ENCODE assay signal across 11 cellular contexts in the genomic region with DNA sequence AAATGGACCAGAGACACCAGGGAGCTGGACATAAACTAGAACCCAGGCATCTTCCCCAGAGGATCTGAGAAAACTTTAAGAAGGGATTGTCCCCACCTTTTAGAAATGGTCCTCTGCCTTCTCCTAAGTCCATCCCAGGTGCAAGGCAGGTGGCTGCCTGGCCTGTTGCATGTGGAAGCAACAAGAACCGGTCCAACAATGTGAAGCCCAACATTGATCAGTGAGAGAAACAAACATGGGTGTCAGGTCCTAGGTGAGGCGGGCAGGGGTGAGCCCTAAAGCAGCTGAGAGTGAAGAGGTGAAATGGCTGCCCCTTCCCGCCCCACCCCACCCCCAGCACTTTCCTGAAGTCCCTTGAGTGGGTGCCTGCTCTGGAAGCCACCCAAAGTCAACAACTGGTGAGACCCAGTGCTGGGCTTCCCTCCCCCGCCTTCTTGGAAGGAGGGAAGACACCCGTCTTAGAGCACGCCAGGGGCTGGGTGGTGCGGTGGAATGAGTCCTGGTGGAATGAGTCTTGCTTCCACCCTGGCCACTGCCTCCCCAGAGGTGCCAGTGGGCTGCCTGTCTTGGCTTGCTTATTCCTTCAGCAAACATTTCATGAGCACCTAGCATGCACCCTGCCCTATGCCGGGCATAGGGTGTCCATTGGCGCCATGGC. TPM values are rescaled to one million over a fixed set of nuclear protein-coding genes. Genes with fewer than 3 reads are reported as not detected.
DNase-seq lines count a peak whose midpoint lies in the region; ATAC-seq, FAIRE-seq and TF ChIP-seq lines count a peak whose summit lies in the region.
"Had no signal": no experiment of that assay in that cellular context is flagged by ENCODE, and none has a peak within 500 bp of the region (broad histone marks: within the 10 kb centered on the region; RNA-seq: fewer than 3 reads in every experiment).

No MANE protein-coding gene starts in this region.

- FAIRE-seq in HepG2 (lab: Jason Lieb, UNC), result no peak

- no peak overlapping the region for H2AFZ ChIP-seq in HepG2 (ENCODE audit: low read length)

- H3K27ac ChIP-seq in HepG2 (ENCODE audit: extremely low read length, insufficient read depth, low read length), result peak overlapping the region; percentile 82
- no peak overlapping the region for H3K27ac ChIP-seq in suprapubic skin

- POLR2A ChIA-PET in HepG2 (lab: Yijun Ruan, JAX), result interaction anchor here (1.1 to 2.8 kb wide), 2 partner anchors 14 to 363 kb away, joined by 3 to 20 read pairs; a partner anchor contains a TSS

- H3K4me1 Mint-ChIP-seq in activated naive CD4-positive, alpha-beta T cell treated with anti-CD3 and anti-CD28 coated beads, Interleukin-2, amount 10 ng/mL, durations not matched to agents 7 days and 5 days, result peaks cover 51% of the 10 kb centered on the region
- H3K4me1 Mint-ChIP-seq in activated T-helper 1 cell treated with anti-CD3 and anti-CD28 coated beads, Interleukin-12 subunit alpha, Interleukin-12 subunit beta, Interleukin-2, Interleukin-4 antibody, amounts not matched to agents 30 ng/mL and 10 ng/mL and 1 ng/mL, durations not matched to agents 14 hours and 24 hours and 36 hours (ENCODE audit: low read depth), result peaks cover 55% of the 10 kb centered on the region

- TF ChIP-seq EP300 in HepG2 (IDR thresholded peaks at IDR 0.05; ENCODE audit: low read depth in 2 of 2, low read length in 2 of 2), result no peak
- no peak for TF ChIP-seq EP300 in HepG2 (CRISPR knock-in tag; IDR thresholded peaks at IDR 0.05; ENCODE audit: borderline replicate concordance)
- no peak for TF ChIP-seq EP300 in suprapubic skin (IDR thresholded peaks at IDR 0.05)

- TF ChIP-seq POLR2A in HepG2 (IDR thresholded peaks at IDR 0.05; ENCODE audit: insufficient read depth in 1 of 2, low read depth in 2 of 2, low read length in 2 of 2) (no peak), suprapubic skin (IDR thresholded peaks at IDR 0.05) (no peak)

- H3K36me3 Mint-ChIP-seq in activated naive CD4-positive, alpha-beta T cell treated with anti-CD3 and anti-CD28 coated beads, Interleukin-2, amount 10 ng/mL, durations not matched to agents 7 days and 5 days, result peaks cover 40% of the 10 kb centered on the region
- H3K36me3 Mint-ChIP-seq in activated T-helper 1 cell treated with anti-CD3 and anti-CD28 coated beads, Interleukin-12 subunit alpha, Interleukin-12 subunit beta, Interleukin-2, Interleukin-4 antibody, amounts not matched to agents 30 ng/mL and 10 ng/mL and 1 ng/mL, durations not matched to agents 14 hours and 24 hours and 36 hours (ENCODE audit: low read depth), result peaks cover 27% of the 10 kb centered on the region

- H3K4me3 ChIP-seq in HepG2 (replicated peaks in 1 of 3; ENCODE audit: insufficient read depth in 1 of 3, low read depth in 2 of 3, low read length in 3 of 3) (peak overlapping the region; percentile 17 to 80 (median 62)), suprapubic skin (peak overlapping the region; percentile 97)

- no peaks in the 10 kb centered on the region for H3K9me3 ChIP-seq in HepG2 (ENCODE audit: low read length)
- no peaks in the 10 kb centered on the region for H3K9me3 ChIP-seq in suprapubic skin

- in situ Hi-C loops in HepG2 (cut with HindIII; ENCODE audit: extremely low pct_ligation_motif_present, low pct_unique_long_range_greater_than_20kb), result no loop called here

- WGBS in HepG2 (ENCODE audit: low lambda C conversion rate), result 29% methylated on average over 7 of the region's 9 CpGs
- 80% methylated on average over 9 of the region's 9 CpGs for WGBS in suprapubic skin

- BruUV-seq in HepG2 (replicated peaks; lab: Mats Ljungman, UMichigan), result no TSS peak

- intact Hi-C loops in activated T-helper 1 cell treated with anti-CD3 and anti-CD28 coated beads, Interleukin-12 subunit alpha, Interleukin-12 subunit beta, Interleukin-2, Interleukin-4 antibody, amounts not matched to agents 30 ng/mL and 10 ng/mL and 1 ng/mL, durations not matched to agents 14 hours and 24 hours and 36 hours (cut with micrococcal nuclease), result loop anchor here (2.0 to 5.0 kb wide), 2 partner anchors 129 to 343 kb away; a partner anchor contains a TSS
- intact Hi-C loops in HepG2 (cut with micrococcal nuclease; ENCODE audit: unreplicated experiment), result no loop called here

- H3K9ac ChIP-seq in HepG2 (ENCODE audit: insufficient read depth, low read depth, low read length), result peak overlapping the region; percentile 52

- H3K4me1 ChIP-seq in HepG2 (ENCODE audit: insufficient read depth, low read length) (peaks cover 55% of the 10 kb centered on the region), suprapubic skin (peaks cover 37% of the 10 kb centered on the region)

- H3K27ac Mint-ChIP-seq in activated naive CD4-positive, alpha-beta T cell treated with anti-CD3 and anti-CD28 coated beads, Interleukin-2, amount 10 ng/mL, durations not matched to agents 7 days and 5 days, result no peak overlapping the region
- peak overlapping the region; percentile 40 for H3K27ac Mint-ChIP-seq in activated T-helper 1 cell treated with anti-CD3 and anti-CD28 coated beads, Interleukin-12 subunit alpha, Interleukin-12 subunit beta, Interleukin-2, Interleukin-4 antibody, amounts not matched to agents 30 ng/mL and 10 ng/mL and 1 ng/mL, durations not matched to agents 14 hours and 24 hours and 36 hours
- H3K27ac Mint-ChIP-seq: dendritic cell treated with granulocyte-macrophage colony-stimulating factor and Interleukin-4, amounts not matched to agents 40 ng/mL and 50 ng/mL, for 4 days had no signal

- no peaks in the 10 kb centered on the region for H3K9me3 Mint-ChIP-seq in activated naive CD4-positive, alpha-beta T cell treated with anti-CD3 and anti-CD28 coated beads, Interleukin-2, amount 10 ng/mL, durations not matched to agents 7 days and 5 days
- no peaks in the 10 kb centered on the region for H3K9me3 Mint-ChIP-seq in activated T-helper 1 cell treated with anti-CD3 and anti-CD28 coated beads, Interleukin-12 subunit alpha, Interleukin-12 subunit beta, Interleukin-2, Interleukin-4 antibody, amounts not matched to agents 30 ng/mL and 10 ng/mL and 1 ng/mL, durations not matched to agents 14 hours and 24 hours and 36 hours
- H3K9me3 Mint-ChIP-seq: dendritic cell treated with granulocyte-macrophage colony-stimulating factor and Interleukin-4, amounts not matched to agents 40 ng/mL and 50 ng/mL, for 4 days had no signal

- TF ChIP-seq CTCF in HepG2 (CRISPR knock-in tag; IDR thresholded peaks at IDR 0.05) (no peak), suprapubic skin (IDR thresholded peaks at IDR 0.05) (no peak)

- peak overlapping the region; percentile 94 for H3K4me3 Mint-ChIP-seq in activated naive CD4-positive, alpha-beta T cell treated with anti-CD3 and anti-CD28 coated beads, Interleukin-2, amount 10 ng/mL, durations not matched to agents 7 days and 5 days
- H3K4me3 Mint-ChIP-seq in activated T-helper 1 cell treated with anti-CD3 and anti-CD28 coated beads, Interleukin-12 subunit alpha, Interleukin-12 subunit beta, Interleukin-2, Interleukin-4 antibody, amounts not matched to agents 30 ng/mL and 10 ng/mL and 1 ng/mL, durations not matched to agents 14 hours and 24 hours and 36 hours, result peak overlapping the region; percentile 86

- no peak for DNase-seq in activated naive CD4-positive, alpha-beta T cell treated with anti-CD3 and anti-CD28 coated beads, Interleukin-2, amount 10 ng/mL, durations not matched to agents 7 days and 5 days
- no peak for DNase-seq in activated naive CD4-positive, alpha-beta T cell treated with Interleukin-2 at 50 U/mL for 16 hours
- no peak for DNase-seq in activated T-helper 1 cell treated with anti-CD3 and anti-CD28 coated beads, Interleukin-12 subunit alpha, Interleukin-12 subunit beta, Interleukin-2, Interleukin-4 antibody, amounts not matched to agents 30 ng/mL and 10 ng/mL and 1 ng/mL, durations not matched to agents 14 hours and 24 hours and 36 hours (ENCODE audit: low spot score)
- DNase-seq in HepG2 (ENCODE audit: low spot score) (no peak), suprapubic skin (ENCODE audit: low spot score in 2 of 2) (no peak), cerebellar nuclear complex (lab: John Stamatoyannopoulos, UW) (no peak), COLO829 (ENCODE audit: low spot score) (no peak)
- DNase-seq: activated CD4-positive, alpha-beta T cell treated with anti-CD3 and anti-CD28 coated beads for 4 hours; left colon had no signal

- peak overlapping the region; percentile 98 for H3K4me2 ChIP-seq in HepG2 (ENCODE audit: low read depth, low read length)

- H3K27me3 ChIP-seq in HepG2 (ENCODE audit: control insufficient read depth in 1 of 2, insufficient read depth in 2 of 2, low read length in 2 of 2) (no peaks in the 10 kb centered on the region; a peak in 1 of 5 replicates), suprapubic skin (no peaks in the 10 kb centered on the region)

- no peaks in the 10 kb centered on the region for H3K27me3 Mint-ChIP-seq in activated naive CD4-positive, alpha-beta T cell treated with anti-CD3 and anti-CD28 coated beads, Interleukin-2, amount 10 ng/mL, durations not matched to agents 7 days and 5 days
- no peaks in the 10 kb centered on the region for H3K27me3 Mint-ChIP-seq in activated T-helper 1 cell treated with anti-CD3 and anti-CD28 coated beads, Interleukin-12 subunit alpha, Interleukin-12 subunit beta, Interleukin-2, Interleukin-4 antibody, amounts not matched to agents 30 ng/mL and 10 ng/mL and 1 ng/mL, durations not matched to agents 14 hours and 24 hours and 36 hours (ENCODE audit: insufficient read depth)
- H3K27me3 Mint-ChIP-seq: dendritic cell treated with granulocyte-macrophage colony-stimulating factor and Interleukin-4, amounts not matched to agents 40 ng/mL and 50 ng/mL, for 4 days had no signal

- H3K36me3 ChIP-seq in HepG2 (replicated peaks in 1 of 2; ENCODE audit: control insufficient read depth in 1 of 2, insufficient read depth in 2 of 2, low read length in 2 of 2), result peaks cover 11 to 24% of the 10 kb centered on the region in 2 experiments; a peak in 4 of 5 replicates
- H3K36me3 ChIP-seq in suprapubic skin, result peaks cover 27% of the 10 kb centered on the region

- ATAC-seq in HepG2 (peak; percentile 34), GM18498 (IDR thresholded peaks at IDR 0.05; ENCODE audit: unreplicated experiment) (no peak)
- ATAC-seq: left colon had no signal

- H3K79me2 ChIP-seq in HepG2 (ENCODE audit: insufficient read depth, low read length), result peaks cover 23% of the 10 kb centered on the region

- CTCF ChIA-PET in activated naive CD4-positive, alpha-beta T cell treated with anti-CD3 and anti-CD28 coated beads, Interleukin-2, amount 10 ng/mL, durations not matched to agents 7 days and 5 days (lab: Charles Lee), result interaction anchor here (1.3 to 1.9 kb wide), 2 partner anchors 47 to 218 kb away, joined by 3 to 5 read pairs; no protein-coding TSS in a partner anchor
- CTCF ChIA-PET in HepG2 (lab: Yijun Ruan, JAX; ENCODE audit: low intra/inter-chr PET ratio, low total read pairs), result no interaction called here

- no peaks in the 10 kb centered on the region for H4K20me1 ChIP-seq in HepG2 (ENCODE audit: insufficient read depth, low read length)

- no peak for TF ChIP-seq RAD21 in HepG2 (CRISPR knock-in tag; IDR thresholded peaks at IDR 0.05)

RNA-seq across cellular contexts. Expression of a gene that starts 1.7 kb away (rescaled TPM):
- 116 and 117 TPM in 2 replicates for total RNA-seq in activated T-helper 1 cell treated with anti-CD3 and anti-CD28 coated beads, Interleukin-12 subunit alpha, Interleukin-12 subunit beta, Interleukin-2, Interleukin-4 antibody, amounts not matched to agents 30 ng/mL and 10 ng/mL and 1 ng/mL, durations not matched to agents 14 hours and 24 hours and 36 hours
- total RNA-seq in HepG2 (2016; rRNA removed; fragmentation: Illumina TruSeq; extraction: Trizol) (43.6 and 46.1 TPM in 2 replicates), suprapubic skin (10 to 100 TPM; 37.2 to 61.2 (median 45.0) TPM)
- 20.4 and 22.9 TPM in 2 replicates for total RNA-seq in HepG2 (2016; cell fraction: cytosol; rRNA removed; fragmentation: Illumina TruSeq; extraction: Trizol; ENCODE audit: low read depth)
- total RNA-seq in HepG2 (2016; cell fraction: insoluble cytoplasmic fraction; rRNA removed; fragmentation: Illumina TruSeq; extraction: Trizol), result 36.0 and 47.3 TPM in 2 replicates
- 32.8 and 39.0 TPM in 2 replicates for total RNA-seq in HepG2 (2016; cell fraction: membrane; rRNA removed; fragmentation: Illumina TruSeq; extraction: Trizol)
- 27.4 and 32.2 TPM in 2 replicates for total RNA-seq in HepG2 (2016; cell fraction: nucleus; rRNA removed; fragmentation: Illumina TruSeq; extraction: Trizol)
- 34.4 and 38.8 TPM in 2 replicates for polyA plus RNA-seq in HepG2 (2011; rRNA removed)
- polyA plus RNA-seq in HepG2 (2011; cell fraction: cytosol; rRNA removed), result 36.4 and 38.2 TPM in 2 replicates
- 46.2 and 50.3 TPM in 2 replicates for polyA plus RNA-seq in HepG2 (2011; cell fraction: nucleus; rRNA removed)
- 32.0 and 35.2 TPM in 2 replicates for polyA plus RNA-seq in HepG2 (2012)
- 20.3 and 21.8 TPM in 2 replicates for polyA plus RNA-seq in HepG2 (2016; cell fraction: cytosol; fragmentation: Illumina TruSeq; extraction: Trizol; ENCODE audit: low read depth)
- 46.9 and 60.8 TPM in 2 replicates for polyA plus RNA-seq in HepG2 (2016; cell fraction: insoluble cytoplasmic fraction; fragmentation: Illumina TruSeq; extraction: Trizol; ENCODE audit: low read depth)
- 31.7 and 32.5 TPM in 2 replicates for polyA plus RNA-seq in HepG2 (2016; cell fraction: membrane; fragmentation: Illumina TruSeq; extraction: Trizol; ENCODE audit: low read depth)
- polyA plus RNA-seq in HepG2 (2016; cell fraction: nucleus; fragmentation: Illumina TruSeq; extraction: Trizol; ENCODE audit: insufficient read depth, low read depth), result 54.4 and 56.8 TPM in 2 replicates
- polyA minus RNA-seq in HepG2 (2011; rRNA and poly(A)+ RNA removed; ENCODE audit: low replicate concordance), result 46.7 and 67.4 TPM in 2 replicates
- polyA minus RNA-seq in HepG2 (2011; cell fraction: cytosol; rRNA and poly(A)+ RNA removed), result 39.7 and 43.0 TPM in 2 replicates
- polyA minus RNA-seq in HepG2 (2011; cell fraction: nucleus; rRNA and poly(A)+ RNA removed), result 20.2 and 35.7 TPM in 2 replicates

RNA-seq across cellular contexts. Expression of a gene that starts 14.2 kb away (rescaled TPM):
- 71.6 and 72.8 TPM in 2 replicates for total RNA-seq in activated T-helper 1 cell treated with anti-CD3 and anti-CD28 coated beads, Interleukin-12 subunit alpha, Interleukin-12 subunit beta, Interleukin-2, Interleukin-4 antibody, amounts not matched to agents 30 ng/mL and 10 ng/mL and 1 ng/mL, durations not matched to agents 14 hours and 24 hours and 36 hours
- 86.2 and 107 TPM in 2 replicates for total RNA-seq in HepG2 (2016; rRNA removed; fragmentation: Illumina TruSeq; extraction: Trizol)
- 16.1 and 18.7 TPM in 2 replicates for total RNA-seq in HepG2 (2016; cell fraction: cytosol; rRNA removed; fragmentation: Illumina TruSeq; extraction: Trizol; ENCODE audit: low read depth)
- total RNA-seq in HepG2 (2016; cell fraction: insoluble cytoplasmic fraction; rRNA removed; fragmentation: Illumina TruSeq; extraction: Trizol), result 88.4 and 109 TPM in 2 replicates
- total RNA-seq in HepG2 (2016; cell fraction: membrane; rRNA removed; fragmentation: Illumina TruSeq; extraction: Trizol), result 47.2 and 50.8 TPM in 2 replicates
- 31.5 and 32.7 TPM in 2 replicates for total RNA-seq in HepG2 (2016; cell fraction: nucleus; rRNA removed; fragmentation: Illumina TruSeq; extraction: Trizol)
- polyA plus RNA-seq in HepG2 (2011; rRNA removed), result 83.5 and 85.8 TPM in 2 replicates
- polyA plus RNA-seq in HepG2 (2011; cell fraction: cytosol; rRNA removed), result 84.4 and 94.8 TPM in 2 replicates
- 43.4 and 53.9 TPM in 2 replicates for polyA plus RNA-seq in HepG2 (2011; cell fraction: nucleus; rRNA removed)
- polyA plus RNA-seq in HepG2 (2012), result 47.0 and 48.3 TPM in 2 replicates
- 15.1 and 15.9 TPM in 2 replicates for polyA plus RNA-seq in HepG2 (2016; cell fraction: cytosol; fragmentation: Illumina TruSeq; extraction: Trizol; ENCODE audit: low read depth)
- 111 and 120 TPM in 2 replicates for polyA plus RNA-seq in HepG2 (2016; cell fraction: insoluble cytoplasmic fraction; fragmentation: Illumina TruSeq; extraction: Trizol; ENCODE audit: low read depth)
- polyA plus RNA-seq in HepG2 (2016; cell fraction: membrane; fragmentation: Illumina TruSeq; extraction: Trizol; ENCODE audit: low read depth), result 34.1 and 36.4 TPM in 2 replicates
- 59.1 and 59.3 TPM in 2 replicates for polyA plus RNA-seq in HepG2 (2016; cell fraction: nucleus; fragmentation: Illumina TruSeq; extraction: Trizol; ENCODE audit: insufficient read depth, low read depth)
- 30.0 and 76.8 TPM in 2 replicates for polyA minus RNA-seq in HepG2 (2011; rRNA and poly(A)+ RNA removed; ENCODE audit: low replicate concordance)
- polyA minus RNA-seq in HepG2 (2011; cell fraction: cytosol; rRNA and poly(A)+ RNA removed), result 16.9 and 20.0 TPM in 2 replicates
- 9.8 and 10.2 TPM in 2 replicates for polyA minus RNA-seq in HepG2 (2011; cell fraction: nucleus; rRNA and poly(A)+ RNA removed)
- total RNA-seq in suprapubic skin, result 100 to 1,000 TPM in 1 of 4 donors, 10 to 100 TPM in 3; 64.2 to 102 (median 81.2) TPM

RNA-seq across cellular contexts. Expression of a gene that starts 26.1 kb away (rescaled TPM):
- total RNA-seq in activated T-helper 1 cell treated with anti-CD3 and anti-CD28 coated beads, Interleukin-12 subunit alpha, Interleukin-12 subunit beta, Interleukin-2, Interleukin-4 antibody, amounts not matched to agents 30 ng/mL and 10 ng/mL and 1 ng/mL, durations not matched to agents 14 hours and 24 hours and 36 hours, result not detected in 2 replicates
- total RNA-seq in HepG2 (2016; rRNA removed; fragmentation: Illumina TruSeq; extraction: Trizol) (not detected in 2 replicates), suprapubic skin (not detected)
- not detected in 2 replicates for total RNA-seq in HepG2 (2016; cell fraction: cytosol; rRNA removed; fragmentation: Illumina TruSeq; extraction: Trizol; ENCODE audit: low read depth)
- total RNA-seq in HepG2 (2016; cell fraction: insoluble cytoplasmic fraction; rRNA removed; fragmentation: Illumina TruSeq; extraction: Trizol), result not detected in 2 replicates
- total RNA-seq in HepG2 (2016; cell fraction: membrane; rRNA removed; fragmentation: Illumina TruSeq; extraction: Trizol), result not detected in 2 replicates
- total RNA-seq in HepG2 (2016; cell fraction: nucleus; rRNA removed; fragmentation: Illumina TruSeq; extraction: Trizol), result not detected in 2 replicates
- polyA plus RNA-seq in HepG2 (2011; rRNA removed), result not detected in 2 replicates
- polyA plus RNA-seq in HepG2 (2011; cell fraction: cytosol; rRNA removed), result not detected in 2 replicates
- polyA plus RNA-seq in HepG2 (2011; cell fraction: nucleus; rRNA removed), result not detected in 2 replicates
- polyA plus RNA-seq in HepG2 (2012), result not detected in 2 replicates
- not detected in 2 replicates for polyA plus RNA-seq in HepG2 (2016; cell fraction: cytosol; fragmentation: Illumina TruSeq; extraction: Trizol; ENCODE audit: low read depth)
- not detected in 2 replicates for polyA plus RNA-seq in HepG2 (2016; cell fraction: insoluble cytoplasmic fraction; fragmentation: Illumina TruSeq; extraction: Trizol; ENCODE audit: low read depth)
- not detected in 2 replicates for polyA plus RNA-seq in HepG2 (2016; cell fraction: membrane; fragmentation: Illumina TruSeq; extraction: Trizol; ENCODE audit: low read depth)
- not detected in 2 replicates for polyA plus RNA-seq in HepG2 (2016; cell fraction: nucleus; fragmentation: Illumina TruSeq; extraction: Trizol; ENCODE audit: insufficient read depth, low read depth)
- not detected in 2 replicates for polyA minus RNA-seq in HepG2 (2011; rRNA and poly(A)+ RNA removed; ENCODE audit: low replicate concordance)
- not detected in 2 replicates for polyA minus RNA-seq in HepG2 (2011; cell fraction: cytosol; rRNA and poly(A)+ RNA removed)
- polyA minus RNA-seq in HepG2 (2011; cell fraction: nucleus; rRNA and poly(A)+ RNA removed), result not detected in 2 replicates
- total RNA-seq: left colon had no signal

RNA-seq across cellular contexts. Expression of a gene that starts 55.9 kb away (rescaled TPM):
- 32.0 and 35.2 TPM in 2 replicates for total RNA-seq in activated T-helper 1 cell treated with anti-CD3 and anti-CD28 coated beads, Interleukin-12 subunit alpha, Interleukin-12 subunit beta, Interleukin-2, Interleukin-4 antibody, amounts not matched to agents 30 ng/mL and 10 ng/mL and 1 ng/mL, durations not matched to agents 14 hours and 24 hours and 36 hours
- total RNA-seq in HepG2 (2016; rRNA removed; fragmentation: Illumina TruSeq; extraction: Trizol), result 0.53 and 0.69 TPM in 2 replicates
- total RNA-seq in HepG2 (2016; cell fraction: cytosol; rRNA removed; fragmentation: Illumina TruSeq; extraction: Trizol; ENCODE audit: low read depth), result 0.20 and 0.71 TPM in 2 replicates
- total RNA-seq in HepG2 (2016; cell fraction: insoluble cytoplasmic fraction; rRNA removed; fragmentation: Illumina TruSeq; extraction: Trizol), result 0.68 and 0.91 TPM in 2 replicates
- 0.45 and 0.53 TPM in 2 replicates for total RNA-seq in HepG2 (2016; cell fraction: membrane; rRNA removed; fragmentation: Illumina TruSeq; extraction: Trizol)
- 0.75 and 1.1 TPM in 2 replicates for total RNA-seq in HepG2 (2016; cell fraction: nucleus; rRNA removed; fragmentation: Illumina TruSeq; extraction: Trizol)
- 3.2 and 6.3 TPM in 2 replicates for polyA plus RNA-seq in HepG2 (2011; rRNA removed)
- 2.3 and 3.1 TPM in 2 replicates for polyA plus RNA-seq in HepG2 (2011; cell fraction: cytosol; rRNA removed)
- 7.6 and 12.6 TPM in 2 replicates for polyA plus RNA-seq in HepG2 (2011; cell fraction: nucleus; rRNA removed)
- polyA plus RNA-seq in HepG2 (2012), result 3.5 and 3.7 TPM in 2 replicates
- polyA plus RNA-seq in HepG2 (2016; cell fraction: cytosol; fragmentation: Illumina TruSeq; extraction: Trizol; ENCODE audit: low read depth), result 0.08 and 0.27 TPM in 2 replicates
- polyA plus RNA-seq in HepG2 (2016; cell fraction: insoluble cytoplasmic fraction; fragmentation: Illumina TruSeq; extraction: Trizol; ENCODE audit: low read depth), result 0.67 and 0.85 TPM in 2 replicates
- polyA plus RNA-seq in HepG2 (2016; cell fraction: membrane; fragmentation: Illumina TruSeq; extraction: Trizol; ENCODE audit: low read depth), result 0.26 and 0.30 TPM in 2 replicates
- polyA plus RNA-seq in HepG2 (2016; cell fraction: nucleus; fragmentation: Illumina TruSeq; extraction: Trizol; ENCODE audit: insufficient read depth, low read depth), result 1.6 and 2.8 TPM in 2 replicates
- polyA minus RNA-seq in HepG2 (2011; rRNA and poly(A)+ RNA removed; ENCODE audit: low replicate concordance), result 1.1 and 1.3 TPM in 2 replicates
- polyA minus RNA-seq in HepG2 (2011; cell fraction: cytosol; rRNA and poly(A)+ RNA removed), result 0.70 and 1.5 TPM in 2 replicates
- 2.4 and 4.8 TPM in 2 replicates for polyA minus RNA-seq in HepG2 (2011; cell fraction: nucleus; rRNA and poly(A)+ RNA removed)
- total RNA-seq in suprapubic skin, result 1 to 10 TPM in 1 of 4 donors, under 1 TPM in 1, not detected in 2; 0.23 to 1.4 TPM
